ENCODE assay signal across 8 cellular contexts in genomic region chr7:56051339-56052191, GRCh38. TPM values are rescaled to one million over a fixed set of nuclear protein-coding genes. Genes with fewer than 3 reads are reported as not detected.
A peak's percentile ranks its signal among the peaks of the same experiment; 100 is the strongest.
DNase-seq lines count a peak whose midpoint lies in the region; ATAC-seq and TF ChIP-seq lines count a peak whose summit lies in the region.

Gene CCT6A (plus strand): TSS chr7:56051765. CDS start chr7:56051849, 84 bp downstream.
Gene PSPH (minus strand): TSS chr7:56051444. CDS start chr7:56021212, 30,232 bp downstream.

- H3K27ac Mint-ChIP-seq in activated CD4-positive, alpha-beta T cell treated with anti-CD3 and anti-CD28 coated beads for 36 hours = peak within 1 kb of the TSS; percentile 95

- intact Hi-C loops in activated CD4-positive, alpha-beta T cell treated with anti-CD3 and anti-CD28 coated beads for 36 hours (cut with DNase I, micrococcal nuclease) = loop anchor here (1.0 to 5.0 kb wide), 12 partner anchors 13 to 684 kb away; partner anchors contain the start of genes CHCHD2 (in 2 of the 2), SUMF2 (in 2 of the 2), LANCL2 (in 1 of the 2) and MRPS17 (in 1 of the 2)

- POLR2A ChIA-PET in activated CD4-positive, alpha-beta T cell treated with anti-CD3 and anti-CD28 coated beads for 36 hours (lab: Charles Lee) = interaction anchor here (0.6 to 1.4 kb wide), 8 partner anchors 13 to 1293 kb away, joined by 3 to 14 read pairs (median 4); partner anchors contain the start of genes SEC61G and SUMF2

- no peaks in the 10 kb centered on the region for H3K27me3 Mint-ChIP-seq in activated CD4-positive, alpha-beta T cell treated with anti-CD3 and anti-CD28 coated beads for 36 hours

- DNase-seq in Ammon's horn (ENCODE audit: low spot score) (peak; percentile 99), GM19238 (ENCODE audit: insufficient read length, low spot score) (peak; percentile 94), NCI-H524 (lab: John Stamatoyannopoulos, UW) (peak; percentile 91 to 95), choroid plexus epithelial cell (ENCODE audit: low read depth) (peak; percentile 99), kidney tubule cell (ENCODE audit: low spot score) (peak; percentile 99)
- peak; percentile 95 for DNase-seq in activated CD4-positive, alpha-beta T cell treated with anti-CD3 and anti-CD28 coated beads for 36 hours
- peak; percentile 82 to 94 (median 88) for DNase-seq in stimulated activated CD4-positive, alpha-beta T cell treated with anti-CD3 and anti-CD28 coated beads, Interleukin-1b, Interleukin-23, amount 100 ng/mL, for 24 hours (ENCODE audit: low read depth in 4 of 4, low spot score in 1 of 4)

- H3K9me3 Mint-ChIP-seq in activated CD4-positive, alpha-beta T cell treated with anti-CD3 and anti-CD28 coated beads for 36 hours (ENCODE audit: low read depth) = no peaks in the 10 kb centered on the region

- peak within 1 kb of the TSS; percentile 97 for H3K4me3 ChIP-seq in choroid plexus epithelial cell (ENCODE audit: low read depth, low read length)

- peaks cover 45% of the 10 kb centered on the region for H3K36me3 Mint-ChIP-seq in activated CD4-positive, alpha-beta T cell treated with anti-CD3 and anti-CD28 coated beads for 36 hours (ENCODE audit: low read depth)

- no peak for TF ChIP-seq CTCF in choroid plexus epithelial cell (conservative IDR thresholded peaks at IDR 0.05; ENCODE audit: low read depth, low read length)

- peak; percentile 92 for ATAC-seq in HG03442 (IDR thresholded peaks at IDR 0.05; ENCODE audit: unreplicated experiment)
- ATAC-seq in activated CD4-positive, alpha-beta T cell treated with anti-CD3 and anti-CD28 coated beads for 36 hours = peak; percentile 95

- H3K4me3 Mint-ChIP-seq in activated CD4-positive, alpha-beta T cell treated with anti-CD3 and anti-CD28 coated beads for 36 hours = peak within 1 kb of the TSS; percentile 96

- CTCF ChIA-PET in activated CD4-positive, alpha-beta T cell treated with anti-CD3 and anti-CD28 coated beads for 36 hours (lab: Charles Lee) = interaction anchor here (0.8 to 1.5 kb wide), 5 partner anchors 11 to 87 kb away, joined by 3 to 9 read pairs (median 3); no protein-coding TSS in a partner anchor

- peaks cover 49% of the 10 kb centered on the region for H3K4me1 Mint-ChIP-seq in activated CD4-positive, alpha-beta T cell treated with anti-CD3 and anti-CD28 coated beads for 36 hours

RNA-seq across cellular contexts. Expression of gene CCT6A, which starts in this region (rescaled TPM):
- total RNA-seq in activated CD4-positive, alpha-beta T cell treated with anti-CD3 and anti-CD28 coated beads for 36 hours = 100 to 1,000 TPM; 182 to 237 TPM

RNA-seq across cellular contexts. Expression of gene PSPH, which starts in this region (rescaled TPM):
- 10 to 100 TPM; 24.4 to 30.3 TPM for total RNA-seq in activated CD4-positive, alpha-beta T cell treated with anti-CD3 and anti-CD28 coated beads for 36 hours

Comparison
In these comparisons a context has a peak if more than half of its experiments do, and no peak if none do; other contexts are left out.
1. Peak in every context shown above with its lines: DNase-seq, ATAC-seq and H3K4me3 ChIP-seq.